ENCODE assay signal across 10 cellular contexts in the genomic region with DNA sequence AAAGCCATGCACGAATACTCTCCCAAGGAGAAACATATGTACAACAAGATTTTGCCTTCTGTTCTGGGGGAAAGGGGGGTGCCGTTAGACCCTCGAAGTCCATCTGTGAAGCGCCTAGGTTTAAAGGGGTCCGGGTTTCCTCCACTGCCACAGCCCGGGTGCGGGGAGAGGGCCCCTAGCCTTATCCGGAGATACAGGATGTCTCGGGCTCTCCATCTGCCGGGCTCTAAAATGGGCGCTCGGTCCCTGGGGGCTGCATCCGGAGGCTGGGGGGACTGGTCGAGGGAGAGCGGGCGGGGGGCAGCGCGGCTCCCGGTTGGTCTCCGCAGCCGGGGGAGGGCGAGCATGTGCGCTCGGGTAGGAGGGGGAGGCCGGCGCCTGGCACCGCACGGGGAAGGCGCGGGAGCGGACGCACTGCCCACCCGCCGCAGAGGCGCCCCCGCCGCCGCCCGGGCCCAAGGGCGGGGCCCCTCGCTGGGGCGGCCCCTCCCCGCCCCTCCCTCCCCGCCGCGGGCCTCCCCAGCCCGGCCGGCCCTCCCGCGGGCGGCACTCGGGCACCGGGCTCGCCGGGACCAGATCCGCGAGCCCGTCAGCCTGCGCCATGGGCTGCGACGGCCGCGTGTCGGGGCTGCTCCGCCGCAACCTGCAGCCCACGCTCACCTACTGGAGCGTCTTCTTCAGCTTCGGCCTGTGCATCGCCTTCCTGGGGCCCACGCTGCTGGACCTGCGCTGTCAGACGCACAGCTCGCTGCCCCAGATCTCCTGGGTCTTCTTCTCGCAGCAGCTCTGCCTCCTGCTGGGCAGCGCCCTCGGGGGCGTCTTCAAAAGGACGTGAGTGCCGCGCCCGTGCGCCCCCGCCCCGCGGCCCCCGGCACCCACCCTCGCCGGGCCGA.
DNase-seq lines count a peak whose midpoint lies in the region; ATAC-seq and TF ChIP-seq lines count a peak whose summit lies in the region.
"Had no signal": no experiment of that assay in that cellular context is flagged by ENCODE, and none has a peak within 500 bp of the region (broad histone marks: within the 10 kb centered on the region; RNA-seq: fewer than 3 reads in every experiment).

No MANE protein-coding gene starts in this region.

- no peaks in the 10 kb centered on the region for H3K27me3 ChIP-seq in SU-DHL-6 (ENCODE audit: low read length)
- peaks cover 4 to 38% (median 15%) of the 10 kb centered on the region in 9 donors for H3K27me3 ChIP-seq in heart left ventricle
- no peaks in the 10 kb centered on the region for H3K27me3 ChIP-seq in prostate gland (replicated peaks; ENCODE audit: insufficient read depth)

- DNase-seq in COLO668 (lab: John Stamatoyannopoulos, UW; ENCODE audit: unreplicated experiment) = peak; percentile 35
- peak in 1 of 5 donors; percentile 24 for DNase-seq in heart left ventricle
- no peak for DNase-seq in prostate gland (ENCODE audit: low spot score)
- DNase-seq in foreskin melanocyte = no peak
- no peak for DNase-seq in NCI-H446 (lab: John Stamatoyannopoulos, UW)
- DNase-seq in NCI-H524 treated with DMSO at 0.1 percent for 48 hours (lab: John Stamatoyannopoulos, UW) = no peak
- DNase-seq: stimulated activated naive CD4-positive, alpha-beta T cell had no signal

- TF ChIP-seq CTCF in SU-DHL-6 (IDR thresholded peaks at IDR 0.05; ENCODE audit: insufficient read depth, low read length, poor library complexity, severe bottlenecking) (no peak), heart left ventricle (IDR thresholded peaks at IDR 0.05) (peak in 6 of 12 donors; percentile 16 to 37 (median 29)), prostate gland (IDR thresholded peaks at IDR 0.05) (peak in 2 of 4 experiments; percentile 23 to 29)

- H3K4me2 ChIP-seq in SU-DHL-6 (ENCODE audit: low read depth, low read length, poor library complexity, severe bottlenecking) = peak overlapping the region; percentile 29

- TF ChIP-seq POLR2A in heart left ventricle (IDR thresholded peaks at IDR 0.05) = no peak
- peak; percentile 38 for TF ChIP-seq POLR2A in prostate gland (IDR thresholded peaks at IDR 0.05)

- H3K79me2 ChIP-seq in SU-DHL-6 (ENCODE audit: insufficient read depth, low read length) = no peaks in the 10 kb centered on the region

- intact Hi-C loops in heart left ventricle (cut with DNase I) = loop anchor here in 3 of 10 donors (5.0 kb wide), 1 partner anchor 41 kb away; no protein-coding TSS in a partner anchor
- intact Hi-C loops in prostate gland (cut with DNase I) = no loop called here

- WGBS in heart left ventricle, 4 donors = 3 to 18% (median 4%) methylated on average over 8 to 90 of the region's 90 CpGs
- WGBS in prostate gland = 9% methylated on average over 59 of the region's 90 CpGs

- H3K4me3 ChIP-seq in SU-DHL-6 (ENCODE audit: insufficient read depth, low read length, poor library complexity, severe bottlenecking) (no peak overlapping the region), heart left ventricle (peak overlapping the region in 11 of 12 donors; percentile 22 to 62 (median 47)), prostate gland (peak overlapping the region; percentile 20 to 25)
- H3K4me3 ChIP-seq: SK-N-MC had no signal

- no peak overlapping the region for H2AFZ ChIP-seq in SU-DHL-6 (ENCODE audit: low read depth, low read length, severe bottlenecking)

- no peaks in the 10 kb centered on the region for H3K9me2 ChIP-seq in SU-DHL-6 (replicated peaks; ENCODE audit: insufficient read depth, low read length)

- H3K4me1 ChIP-seq in heart left ventricle (peaks cover 0 to 17% (median 0%) of the 10 kb centered on the region in 12 donors), prostate gland (replicated peaks) (peaks cover 3% of the 10 kb centered on the region)

- no peak overlapping the region for H3K9ac ChIP-seq in SU-DHL-6 (ENCODE audit: low read length)

- H3K9me3 ChIP-seq in SU-DHL-6 (ENCODE audit: insufficient read depth, low read length) = no peaks in the 10 kb centered on the region
- no peaks in the 10 kb centered on the region for H3K9me3 ChIP-seq in heart left ventricle
- H3K9me3 ChIP-seq in prostate gland = no peaks in the 10 kb centered on the region

- H3K27ac ChIP-seq in SU-DHL-6 (ENCODE audit: low read depth, low read length) (no peak overlapping the region), heart left ventricle (peak overlapping the region in 2 of 12 donors; percentile 31 to 34), prostate gland (no peak overlapping the region)
- H3K27ac ChIP-seq: SK-N-MC had no signal

- no peaks in the 10 kb centered on the region for H3F3A ChIP-seq in SU-DHL-6 (ENCODE audit: insufficient read depth)

- no peaks in the 10 kb centered on the region for H4K20me1 ChIP-seq in SU-DHL-6 (ENCODE audit: low read depth, low read length)

- H3K36me3 ChIP-seq in SU-DHL-6 (ENCODE audit: low read length) (no peaks in the 10 kb centered on the region), heart left ventricle (no peaks in the 10 kb centered on the region), prostate gland (no peaks in the 10 kb centered on the region)

- ATAC-seq in heart left ventricle (peak in 3 of 4 donors; percentile 23 to 30 (median 27)), HG03097 (IDR thresholded peaks at IDR 0.05; ENCODE audit: low FRiP score, unreplicated experiment) (no peak)
